Comparison of ENCODE assay signal across 8 cellular contexts in the genomic region with DNA sequence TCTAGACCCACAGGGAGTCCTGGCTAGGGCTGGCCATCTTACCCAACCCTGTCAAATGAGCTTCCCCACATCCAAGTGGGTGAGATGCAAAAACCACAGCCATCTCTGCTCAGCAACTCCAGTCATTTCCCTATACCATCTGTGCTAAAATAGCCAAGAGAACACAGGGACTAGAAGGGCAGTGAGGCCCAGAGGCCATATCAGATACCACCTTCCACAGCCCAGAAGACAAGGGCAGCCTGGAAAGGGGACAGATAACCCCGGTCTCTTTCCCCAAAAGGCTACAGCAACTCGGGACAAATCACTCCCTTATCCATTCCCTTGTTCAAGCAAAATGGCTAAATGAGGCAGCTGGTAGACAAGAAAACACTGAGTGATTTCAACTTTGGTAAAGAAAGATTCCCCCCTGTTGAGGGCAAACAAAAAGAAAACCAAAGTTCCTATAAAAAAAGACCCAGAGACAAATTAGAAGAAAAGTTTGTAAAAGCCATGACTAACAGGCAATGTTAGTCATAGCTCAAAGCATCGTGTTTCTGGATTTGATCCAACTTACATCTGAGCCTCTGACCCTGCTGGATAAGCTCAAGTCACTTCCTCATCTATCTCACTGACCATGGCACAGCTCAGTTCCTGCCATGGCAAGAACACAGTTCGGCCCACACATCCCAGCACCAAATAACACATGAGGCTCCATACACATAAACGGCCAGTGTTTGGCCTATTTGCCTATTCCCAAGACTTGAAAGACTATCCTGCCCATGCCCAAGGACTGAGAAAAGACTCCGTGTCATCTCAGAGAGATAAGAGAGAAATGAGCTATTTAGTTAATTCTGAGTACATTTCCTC. TPM values are rescaled to one million over a fixed set of nuclear protein-coding genes. Genes with fewer than 3 reads are reported as not detected.
DNase-seq lines count a peak whose midpoint lies in the region; ATAC-seq and TF ChIP-seq lines count a peak whose summit lies in the region.

No MANE protein-coding gene starts in this region.

- H3K4me3 Mint-ChIP-seq in T-helper 17 cell (no peak overlapping the region), endodermal cell (no peak overlapping the region)

- no peak overlapping the region for H3K9ac ChIP-seq in endodermal cell (ENCODE audit: extremely low read depth, low read length, poor library complexity, severe bottlenecking)

- H3K4me1 ChIP-seq in endodermal cell (ENCODE audit: control insufficient read depth, insufficient read depth, low read length), result peaks cover 10% of the 10 kb centered on the region

- no peaks in the 10 kb centered on the region for H3K9me3 Mint-ChIP-seq in endodermal cell

- H3K27ac Mint-ChIP-seq in T-helper 17 cell (peak overlapping the region; percentile 9), endodermal cell (no peak overlapping the region)

- peak; percentile 86 for DNase-seq in HS-5 (ENCODE audit: low read depth)
- no peak for DNase-seq in T-helper 17 cell
- DNase-seq in glomerular visceral epithelial cell (ENCODE audit: extremely low spot score), result peak; percentile 91
- DNase-seq in stromal cell of bone marrow (ENCODE audit: low read depth), result peak; percentile 93
- DNase-seq in NCI-H1694 (lab: John Stamatoyannopoulos, UW), result no peak
- no peak for DNase-seq in NCI-H524 treated with DMSO at 0.1 percent for 48 hours (lab: John Stamatoyannopoulos, UW)
- no peak for DNase-seq in endodermal cell
- DNase-seq in mesenteric fat pad (ENCODE audit: low spot score), result no peak

- no peak for TF ChIP-seq CTCF in endodermal cell (conservative IDR thresholded peaks at IDR 0.05)

- WGBS in endodermal cell (ENCODE audit: insufficient coverage in 1 of 2, insufficient read length in 1 of 2), 2 experiments, result 67 to 83% methylated on average over 3 to 6 of the region's 6 CpGs

- H3K27me3 Mint-ChIP-seq in T-helper 17 cell (no peaks in the 10 kb centered on the region), endodermal cell (ENCODE audit: insufficient read depth) (peaks cover 4% of the 10 kb centered on the region)

- H3K36me3 Mint-ChIP-seq in T-helper 17 cell (ENCODE audit: low read depth) (no peaks in the 10 kb centered on the region), endodermal cell (ENCODE audit: low read depth) (no peaks in the 10 kb centered on the region)

- no peak overlapping the region for H3K27ac ChIP-seq in endodermal cell (ENCODE audit: low read depth, low read length)

- peaks cover 28% of the 10 kb centered on the region for H3K4me1 Mint-ChIP-seq in T-helper 17 cell
- peaks cover 22% of the 10 kb centered on the region for H3K4me1 Mint-ChIP-seq in endodermal cell

- no peaks in the 10 kb centered on the region for H3K36me3 ChIP-seq in endodermal cell (ENCODE audit: control insufficient read depth, insufficient read depth, low read length)

- no peak overlapping the region for H3K4me3 ChIP-seq in endodermal cell (ENCODE audit: low read length)

- no peaks in the 10 kb centered on the region for H3K27me3 ChIP-seq in endodermal cell (ENCODE audit: control insufficient read depth, insufficient read depth, low read length, poor library complexity, severe bottlenecking)

- H3K9me3 ChIP-seq in T-helper 17 cell (ENCODE audit: control insufficient read depth, low read length, poor library complexity, severe bottlenecking) (no peaks in the 10 kb centered on the region), endodermal cell (ENCODE audit: control insufficient read depth, low read length) (no peaks in the 10 kb centered on the region)

- no peak for ATAC-seq in T-helper 17 cell

RNA-seq across cellular contexts. Expression of a gene that starts 3.1 kb away (rescaled TPM):
- total RNA-seq in T-helper 17 cell, result 1 to 10 TPM in 1 of 2 donors, under 1 TPM in 1; 0.37 to 1.1 TPM
- 1 to 10 TPM in 1 of 2 donors, under 1 TPM in 1; 0.53 to 1.9 TPM for total RNA-seq in endodermal cell
- polyA plus RNA-seq in endodermal cell (2013, experiment 1 of 2), result 0.75 TPM
- polyA plus RNA-seq in endodermal cell (2013, experiment 2 of 2), result 0.29 TPM
- total RNA-seq in mesenteric fat pad, result 35.6 TPM

RNA-seq across cellular contexts. Expression of a gene that starts 26.1 kb away (rescaled TPM):
- total RNA-seq in T-helper 17 cell (10 to 100 TPM in 1 of 2 donors, 1 to 10 TPM in 1; 6.6 to 13.5 TPM), endodermal cell (not detected), mesenteric fat pad (2,798 TPM)
- 0.57 TPM for polyA plus RNA-seq in endodermal cell (2013, experiment 1 of 2)
- polyA plus RNA-seq in endodermal cell (2013, experiment 2 of 2), result 0.58 TPM

RNA-seq across cellular contexts. Expression of a gene that starts 55.5 kb away (rescaled TPM):
- total RNA-seq in T-helper 17 cell, result 1 to 10 TPM; 1.2 to 4.0 TPM
- total RNA-seq in endodermal cell, result not detected
- polyA plus RNA-seq in endodermal cell (2013, experiment 1 of 2), result not detected
- not detected for polyA plus RNA-seq in endodermal cell (2013, experiment 2 of 2)
- 83.7 TPM for total RNA-seq in mesenteric fat pad

Comparison
In these comparisons a context has a peak if more than half of its experiments do, and no peak if none do; other contexts are left out.
1. DNase-seq: peak in HS-5 (single experiment), glomerular visceral epithelial cell (single experiment) and stromal cell of bone marrow (single experiment); none in T-helper 17 cell (0 of 3), NCI-H1694 (single experiment), NCI-H524 treated with DMSO at 0.1 percent for 48 hours (single experiment), endodermal cell (single experiment) and mesenteric fat pad (single experiment).
2. RNA of a gene that starts 3.1 kb away (total RNA-seq): 35.6 TPM in mesenteric fat pad (single experiment); 0.53 to 1.9 TPM in endodermal cell and 0.37 to 1.1 TPM in T-helper 17 cell; every median in the first group is over 10 times any median in the second.
3. RNA of a gene that starts 26.1 kb away (total RNA-seq): 2,798 TPM in mesenteric fat pad (single experiment); 6.6 to 13.5 TPM in T-helper 17 cell and not detected in endodermal cell; every median in the first group is over 100 times any median in the second.
4. RNA of a gene that starts 55.5 kb away (total RNA-seq): 83.7 TPM in mesenteric fat pad (single experiment); 1.2 to 4.0 TPM in T-helper 17 cell and not detected in endodermal cell; every median in the first group is over 10 times any median in the second.